25 cellular contexts compared by ENCODE assay signal in genomic region chr1:26552720-26553119, GRCh38.
"Had no signal": no experiment of that assay in that cellular context is flagged by ENCODE, and none has a peak within 500 bp of the region (broad histone marks: within the 10 kb centered on the region; RNA-seq: fewer than 3 reads in every experiment).

No MANE protein-coding gene starts in this region.

- H3K27ac Mint-ChIP-seq: activated naive CD4-positive, alpha-beta T cell treated with anti-CD3 and anti-CD28 coated beads, Interleukin-2, amount 50 U/mL, for 24 hours; activated T-helper 2 cell treated with anti-CD3 and anti-CD28 coated beads, Interferon-gamma antibody, Interleukin-2, Interleukin-4, amounts not matched to agents 10 μg/mL and 5 μg/mL and 100 μg/mL, durations not matched to agents 14 hours and 24 hours and 36 hours; mesothelial cell of epicardium; naive B cell; T-helper 2 cell treated with Interferon-gamma antibody and Interleukin-4, amounts not matched to agents 5 μg/mL and 100 μg/mL, for 36 hours had no signal

- H3K9me3 Mint-ChIP-seq: activated naive CD4-positive, alpha-beta T cell treated with anti-CD3 and anti-CD28 coated beads, Interleukin-2, amount 50 U/mL, for 24 hours; activated T-cell treated with anti-CD3 and anti-CD28 coated beads, Interleukin-2, amount 50 U/mL, for 24 hours; activated T-helper 2 cell treated with anti-CD3 and anti-CD28 coated beads, Interferon-gamma antibody, Interleukin-2, Interleukin-4, amounts not matched to agents 10 μg/mL and 5 μg/mL and 100 μg/mL, durations not matched to agents 14 hours and 24 hours and 36 hours; mesothelial cell of epicardium; naive B cell; neural crest cell; T-helper 2 cell treated with Interferon-gamma antibody and Interleukin-4, amounts not matched to agents 5 μg/mL and 100 μg/mL, for 36 hours had no signal

- H3K36me3 ChIP-seq: right atrium auricular region had no signal

- ATAC-seq: gastroesophageal sphincter, left colon had no signal

- H3K36me3 Mint-ChIP-seq: mesothelial cell of epicardium had no signal

- H3K4me1 Mint-ChIP-seq: mesothelial cell of epicardium had no signal

- H3K4me1 ChIP-seq: colonic mucosa, gastroesophageal sphincter, right atrium auricular region had no signal

- H3K27me3 Mint-ChIP-seq: activated naive CD4-positive, alpha-beta T cell treated with anti-CD3 and anti-CD28 coated beads, Interleukin-2, amount 50 U/mL, for 24 hours; activated T-cell treated with anti-CD3 and anti-CD28 coated beads, Interleukin-2, amount 50 U/mL, for 24 hours; naive B cell had no signal

- DNase-seq: activated CD4-positive, alpha-beta T cell treated with anti-CD3 and anti-CD28 coated beads for 48 hours; activated CD4-positive, CD25-positive, alpha-beta regulatory T cell; activated CD8-positive, alpha-beta memory T cell treated with anti-CD3 and anti-CD28 coated beads, Interleukin-2, amount 50 U/mL, for 48 hours; activated T-cell treated with anti-CD3 and anti-CD28 coated beads, Interleukin-2, amount 50 U/mL, for 24 hours; anterior cingulate cortex; cerebellar nuclear complex; colonic mucosa; left colon; naive B cell; occipital lobe; stimulated activated CD4-positive, alpha-beta T cell treated with anti-CD3 and anti-CD28 coated beads, Interleukin-1b, Interleukin-23, amount 100 ng/mL, for 48 hours; stimulated activated CD4-positive, alpha-beta T cell treated with anti-CD3 and anti-CD28 coated beads, Interleukin-4, amount 100 ng/mL, for 4 hours; stimulated activated CD8-positive, alpha-beta memory T cell treated with anti-CD3 and anti-CD28 coated beads, Interleukin-4, amount 100 ng/mL, for 48 hours; stimulated activated naive CD4-positive, alpha-beta T cell; T-helper 1 cell had no signal

- H3K9me3 ChIP-seq: colonic mucosa, gastroesophageal sphincter, right atrium auricular region, tibial nerve had no signal

- H3K4me3 ChIP-seq: colonic mucosa, gastroesophageal sphincter, hepatocyte, right atrium auricular region, smooth muscle cell, tibial nerve had no signal

- H3K27ac ChIP-seq: colonic mucosa, gastroesophageal sphincter, hepatocyte, right atrium auricular region, tibial nerve had no signal

- H3K27me3 ChIP-seq: colonic mucosa, gastroesophageal sphincter, hepatocyte, right atrium auricular region, tibial nerve had no signal

- H3K4me3 Mint-ChIP-seq: activated naive CD4-positive, alpha-beta T cell treated with anti-CD3 and anti-CD28 coated beads, Interleukin-2, amount 50 U/mL, for 24 hours; activated T-cell treated with anti-CD3 and anti-CD28 coated beads, Interleukin-2, amount 50 U/mL, for 24 hours; mesothelial cell of epicardium; naive B cell; neural crest cell; T-helper 2 cell treated with Interferon-gamma antibody and Interleukin-4, amounts not matched to agents 5 μg/mL and 100 μg/mL, for 36 hours had no signal
